ENCODE assay signal across 16 cellular contexts in genomic region chr18:59268127-59268721, GRCh38. TPM values are rescaled to one million over a fixed set of nuclear protein-coding genes. Genes with fewer than 3 reads are reported as not detected.
DNase-seq lines count a peak whose midpoint lies in the region; ATAC-seq and TF ChIP-seq lines count a peak whose summit lies in the region.
"Had no signal": no experiment of that assay in that cellular context is flagged by ENCODE, and none has a peak within 500 bp of the region (broad histone marks: within the 10 kb centered on the region; RNA-seq: fewer than 3 reads in every experiment).

No MANE protein-coding gene starts in this region.

- H3K4me2 ChIP-seq in PC-3 (ENCODE audit: low read length) = peak overlapping the region; percentile 81

- DNase-seq in activated naive CD4-positive, alpha-beta T cell treated with anti-CD3 and anti-CD28 coated beads for 36 hours = no peak
- DNase-seq in activated naive CD4-positive, alpha-beta T cell treated with Interleukin-2 at 50 U/mL for 16 hours = no peak
- DNase-seq in PC-3 = no peak
- no peak for DNase-seq in UCSD-AML1 (lab: John Stamatoyannopoulos, UW; ENCODE audit: unreplicated experiment)
- no peak for DNase-seq in activated CD8-positive, alpha-beta T cell treated with anti-CD3 and anti-CD28 coated beads for 36 hours
- DNase-seq: DND-41, NCI-H526 treated with DMSO at 0.1 percent for 48 hours had no signal

- intact Hi-C loops in activated naive CD4-positive, alpha-beta T cell treated with anti-CD3 and anti-CD28 coated beads for 36 hours (cut with micrococcal nuclease) = loop anchor here (5.0 kb wide), 1 partner anchor 134 kb away; no protein-coding TSS in a partner anchor
- intact Hi-C loops in PC-3 (cut with micrococcal nuclease) = loop anchor here (5.0 kb wide), 1 partner anchor 134 kb away; no protein-coding TSS in a partner anchor
- intact Hi-C loops in activated CD8-positive, alpha-beta T cell treated with anti-CD3 and anti-CD28 coated beads for 36 hours (cut with micrococcal nuclease) = loop anchor here (10.0 kb wide), 1 partner anchor 183 kb away; no protein-coding TSS in a partner anchor

- POLR2A ChIA-PET in PC-3 (lab: Charles Lee; ENCODE audit: unreplicated experiment) = no interaction called here
- POLR2A ChIA-PET in activated CD8-positive, alpha-beta T cell treated with anti-CD3 and anti-CD28 coated beads for 36 hours (lab: Charles Lee) = no interaction called here

- H3K9me3 Mint-ChIP-seq in activated naive CD4-positive, alpha-beta T cell treated with anti-CD3 and anti-CD28 coated beads for 36 hours = no peaks in the 10 kb centered on the region
- H3K9me3 Mint-ChIP-seq in stimulated activated memory B cell treated with anti-CD40 and anti-IgM and Interleukin-4, amounts not matched to agents 10 μg/mL and 1 μg/mL and 100 μg/mL, for 72 hours = peaks cover 2% of the 10 kb centered on the region
- H3K9me3 Mint-ChIP-seq in activated CD8-positive, alpha-beta T cell treated with anti-CD3 and anti-CD28 coated beads for 36 hours = no peaks in the 10 kb centered on the region

- peaks cover 71% of the 10 kb centered on the region for H3K27me3 ChIP-seq in PC-3 (ENCODE audit: low read length)
- peaks cover 99% of the 10 kb centered on the region for H3K27me3 ChIP-seq in iPS-20b (ENCODE audit: insufficient read depth, low read length)

- H3K36me3 Mint-ChIP-seq in activated naive CD4-positive, alpha-beta T cell treated with anti-CD3 and anti-CD28 coated beads for 36 hours (ENCODE audit: low read depth) = no peaks in the 10 kb centered on the region
- no peaks in the 10 kb centered on the region for H3K36me3 Mint-ChIP-seq in stimulated activated memory B cell treated with anti-CD40 and anti-IgM and Interleukin-4, amounts not matched to agents 10 μg/mL and 1 μg/mL and 100 μg/mL, for 72 hours
- H3K36me3 Mint-ChIP-seq in activated CD8-positive, alpha-beta T cell treated with anti-CD3 and anti-CD28 coated beads for 36 hours (ENCODE audit: low read depth) = no peaks in the 10 kb centered on the region

- H2AFZ ChIP-seq in PC-3 (ENCODE audit: low read length) = peak overlapping the region; percentile 80

- no peaks in the 10 kb centered on the region for H3F3A ChIP-seq in PC-3 (ENCODE audit: low read length, unreplicated experiment)

- H3K9ac ChIP-seq in PC-3 (ENCODE audit: low read length) = no peak overlapping the region
- no peak overlapping the region for H3K9ac ChIP-seq in iPS-20b (ENCODE audit: low read depth, low read length)

- H3K4me3 ChIP-seq in PC-3 (ENCODE audit: low read length) (peak overlapping the region; percentile 59), iPS-20b (ENCODE audit: low read length) (peak overlapping the region; percentile 54; the same call in 1 of the 2 replicates)
- H3K4me3 ChIP-seq: GM12878 had no signal

- no peak overlapping the region for H3K27ac ChIP-seq in PC-3 (ENCODE audit: low read length)
- no peak overlapping the region for H3K27ac ChIP-seq in iPS-20b (ENCODE audit: low read length)
- H3K27ac ChIP-seq: heart right ventricle, RWPE1, tibial nerve had no signal

- no peak for TF ChIP-seq CTCF in PC-3 (conservative IDR thresholded peaks at IDR 0.05; ENCODE audit: low read depth, low read length)
- TF ChIP-seq CTCF in activated CD8-positive, alpha-beta T cell treated with anti-CD3 and anti-CD28 coated beads for 36 hours (IDR thresholded peaks at IDR 0.05) = no peak

- no peaks in the 10 kb centered on the region for H3K9me3 ChIP-seq in PC-3 (ENCODE audit: low read length)
- H3K9me3 ChIP-seq in iPS-20b (ENCODE audit: insufficient read depth, low read depth, low read length) = peaks cover 19% of the 10 kb centered on the region; the same call in 1 of the 2 replicates
- H3K9me3 ChIP-seq: heart right ventricle, tibial nerve had no signal

- H3K36me3 ChIP-seq in PC-3 (ENCODE audit: low read depth, low read length) = no peaks in the 10 kb centered on the region
- no peaks in the 10 kb centered on the region for H3K36me3 ChIP-seq in iPS-20b (ENCODE audit: insufficient read depth, low read depth, low read length)
- H3K36me3 ChIP-seq: heart right ventricle, tibial nerve had no signal

- no peaks in the 10 kb centered on the region for H4K20me1 ChIP-seq in PC-3 (ENCODE audit: low read length)

- BruUV-seq in PC-3 (replicated peaks; lab: Mats Ljungman, UMichigan) = no TSS peak

- peaks cover 24% of the 10 kb centered on the region for H3K4me1 Mint-ChIP-seq in activated naive CD4-positive, alpha-beta T cell treated with anti-CD3 and anti-CD28 coated beads for 36 hours (ENCODE audit: low read depth)
- H3K4me1 Mint-ChIP-seq in stimulated activated memory B cell treated with anti-CD40 and anti-IgM and Interleukin-4, amounts not matched to agents 10 μg/mL and 1 μg/mL and 100 μg/mL, for 72 hours = peaks cover 40% of the 10 kb centered on the region
- H3K4me1 Mint-ChIP-seq in activated CD8-positive, alpha-beta T cell treated with anti-CD3 and anti-CD28 coated beads for 36 hours (ENCODE audit: low read depth) = peaks cover 21% of the 10 kb centered on the region

- H3K27me3 Mint-ChIP-seq in activated naive CD4-positive, alpha-beta T cell treated with anti-CD3 and anti-CD28 coated beads for 36 hours (ENCODE audit: low read depth) = peaks cover 82% of the 10 kb centered on the region
- H3K27me3 Mint-ChIP-seq in stimulated activated memory B cell treated with anti-CD40 and anti-IgM and Interleukin-4, amounts not matched to agents 10 μg/mL and 1 μg/mL and 100 μg/mL, for 72 hours = peaks cover 88% of the 10 kb centered on the region
- peaks cover 82% of the 10 kb centered on the region for H3K27me3 Mint-ChIP-seq in activated CD8-positive, alpha-beta T cell treated with anti-CD3 and anti-CD28 coated beads for 36 hours

- H3K4me3 Mint-ChIP-seq in activated naive CD4-positive, alpha-beta T cell treated with anti-CD3 and anti-CD28 coated beads for 36 hours = peak overlapping the region; percentile 39
- H3K4me3 Mint-ChIP-seq in stimulated activated memory B cell treated with anti-CD40 and anti-IgM and Interleukin-4, amounts not matched to agents 10 μg/mL and 1 μg/mL and 100 μg/mL, for 72 hours = peak overlapping the region; percentile 42
- H3K4me3 Mint-ChIP-seq in activated CD8-positive, alpha-beta T cell treated with anti-CD3 and anti-CD28 coated beads for 36 hours = no peak overlapping the region

- ATAC-seq in PC-3 = no peak
- no peak for ATAC-seq in stimulated activated memory B cell treated with anti-CD40 and anti-IgM and Interleukin-4, amounts not matched to agents 10 μg/mL and 1 μg/mL and 100 μg/mL, for 72 hours
- ATAC-seq in activated CD8-positive, alpha-beta T cell treated with anti-CD3 and anti-CD28 coated beads for 36 hours = no peak
- ATAC-seq in GM18502 (IDR thresholded peaks at IDR 0.05; ENCODE audit: poor library complexity, unreplicated experiment) = no peak

- no peaks in the 10 kb centered on the region for H3K79me2 ChIP-seq in PC-3 (ENCODE audit: low read length)

- CTCF ChIA-PET in activated naive CD4-positive, alpha-beta T cell treated with anti-CD3 and anti-CD28 coated beads for 36 hours (lab: Charles Lee) = interaction anchor here (0.7 to 1.8 kb wide), 3 partner anchors 11 to 42 kb away, joined by 3 to 6 read pairs (median 4); no protein-coding TSS in a partner anchor
- CTCF ChIA-PET in PC-3 (lab: Charles Lee) = interaction anchor here (0.5 kb wide), 1 partner anchor 87 kb away, joined by 3 read pairs; no protein-coding TSS in a partner anchor
- CTCF ChIA-PET in activated CD8-positive, alpha-beta T cell treated with anti-CD3 and anti-CD28 coated beads for 36 hours (lab: Charles Lee) = interaction anchor here (1.0 to 4.5 kb wide), 3 partner anchors 18 to 183 kb away, joined by 3 to 28 read pairs (median 5); no protein-coding TSS in a partner anchor

- H3K27ac Mint-ChIP-seq in activated naive CD4-positive, alpha-beta T cell treated with anti-CD3 and anti-CD28 coated beads for 36 hours = no peak overlapping the region
- H3K27ac Mint-ChIP-seq in stimulated activated memory B cell treated with anti-CD40 and anti-IgM and Interleukin-4, amounts not matched to agents 10 μg/mL and 1 μg/mL and 100 μg/mL, for 72 hours = no peak overlapping the region
- H3K27ac Mint-ChIP-seq in activated CD8-positive, alpha-beta T cell treated with anti-CD3 and anti-CD28 coated beads for 36 hours = no peak overlapping the region

- H3K9me2 ChIP-seq in PC-3 (replicated peaks; ENCODE audit: low read length) = no peaks in the 10 kb centered on the region

- H3K4me1 ChIP-seq in PC-3 (ENCODE audit: insufficient read depth, low read length) = peaks cover 7% of the 10 kb centered on the region
- peaks cover 10% of the 10 kb centered on the region for H3K4me1 ChIP-seq in iPS-20b (ENCODE audit: insufficient read depth, low read length)

RNA-seq across cellular contexts. Expression of gene RAX, which starts 5.0 kb away (rescaled TPM):
- total RNA-seq in activated naive CD4-positive, alpha-beta T cell treated with anti-CD3 and anti-CD28 coated beads for 36 hours = not detected
- total RNA-seq in PC-3 (2014; rRNA removed) = not detected in 2 replicates
- not detected for total RNA-seq in activated CD8-positive, alpha-beta T cell treated with anti-CD3 and anti-CD28 coated beads for 36 hours
- total RNA-seq: GM12878, heart right ventricle, omental fat pad, tibial nerve had no signal

RNA-seq across cellular contexts. Expression of gene GRP, which starts 48.3 kb away (rescaled TPM):
- not detected for total RNA-seq in activated naive CD4-positive, alpha-beta T cell treated with anti-CD3 and anti-CD28 coated beads for 36 hours
- total RNA-seq in PC-3 (2014; rRNA removed) = not detected in 2 replicates
- not detected for total RNA-seq in activated CD8-positive, alpha-beta T cell treated with anti-CD3 and anti-CD28 coated beads for 36 hours
- total RNA-seq: GM12878, heart right ventricle, lower leg skin, omental fat pad, tibial nerve had no signal

RNA-seq across cellular contexts. Expression of gene CPLX4, which starts 50.2 kb away (rescaled TPM):
- not detected for total RNA-seq in activated naive CD4-positive, alpha-beta T cell treated with anti-CD3 and anti-CD28 coated beads for 36 hours
- total RNA-seq in PC-3 (2014; rRNA removed) = not detected in 2 replicates
- not detected for total RNA-seq in activated CD8-positive, alpha-beta T cell treated with anti-CD3 and anti-CD28 coated beads for 36 hours
- total RNA-seq: GM12878, lower leg skin, tibial nerve had no signal
